20 cellular contexts compared by ENCODE assay signal in genomic region chr21:41156128-41156527, GRCh38. TPM values are rescaled to one million over a fixed set of nuclear protein-coding genes. Genes with fewer than 3 reads are reported as not detected.
DNase-seq lines count a peak whose midpoint lies in the region; ATAC-seq and TF ChIP-seq lines count a peak whose summit lies in the region.
"Had no signal": no experiment of that assay in that cellular context is flagged by ENCODE, and none has a peak within 500 bp of the region (broad histone marks: within the 10 kb centered on the region; RNA-seq: fewer than 3 reads in every experiment).

No MANE protein-coding gene starts in this region.

- no peak for TF ChIP-seq POLR2A in sigmoid colon (IDR thresholded peaks at IDR 0.05)

- TF ChIP-seq CTCF in left lung (IDR thresholded peaks at IDR 0.05) (no peak), sigmoid colon (IDR thresholded peaks at IDR 0.05) (no peak)

- H3K4me1 ChIP-seq in left lung (no peaks in the 10 kb centered on the region), sigmoid colon (no peaks in the 10 kb centered on the region)
- H3K4me1 ChIP-seq: A549 had no signal

- intact Hi-C loops in left lung (cut with DNase I) (no loop called here), sigmoid colon (cut with DNase I) (no loop called here)

- 16 to 59% methylated on average over 5 of the region's 5 CpGs for WGBS in sigmoid colon, 2 donors

- peaks cover 0 to 13% of the 10 kb centered on the region in 2 donors for H3K9me3 ChIP-seq in left lung
- H3K9me3 ChIP-seq in sigmoid colon = no peaks in the 10 kb centered on the region

- no peak overlapping the region for H3K27ac ChIP-seq in left lung
- H3K27ac ChIP-seq in sigmoid colon = no peak overlapping the region
- H3K27ac ChIP-seq: 22Rv1, A549, C4-2B had no signal

- TF ChIP-seq EP300 in sigmoid colon (IDR thresholded peaks at IDR 0.05) = no peak

- peak; percentile 6 for DNase-seq in NCI-H748 (lab: John Stamatoyannopoulos, UW; ENCODE audit: unreplicated experiment)
- DNase-seq in NCI-H748 treated with DMSO at 0.1 percent for 48 hours (lab: John Stamatoyannopoulos, UW) = no peak
- DNase-seq in left lung = no peak
- peak; percentile 3 for DNase-seq in sigmoid colon
- no peak for DNase-seq in NCI-H2227 treated with DMSO at 0.1 percent for 48 hours (lab: John Stamatoyannopoulos, UW)
- no peak for DNase-seq in COLO829 (ENCODE audit: low spot score)
- no peak for DNase-seq in activated CD4-positive, CD25-positive, alpha-beta regulatory T cell treated with anti-CD3 and anti-CD28 coated beads, Interleukin-2, amount 50 U/mL, for 72 hours
- DNase-seq: AML-193; CD4-positive, alpha-beta T cell; DMS153; DMS79; GDM1; HCEC 1CT; HFFc6 had no signal

- H3K4me3 ChIP-seq in left lung (no peak overlapping the region), sigmoid colon (no peak overlapping the region)
- H3K4me3 ChIP-seq: A549, GM23338 had no signal

- ATAC-seq in left lung (peak; percentile 58), HG03039 (IDR thresholded peaks at IDR 0.05; ENCODE audit: unreplicated experiment) (no peak)
- ATAC-seq: A549, GM23338, HepG2 had no signal

- H3K27me3 ChIP-seq in left lung (no peaks in the 10 kb centered on the region), sigmoid colon (no peaks in the 10 kb centered on the region)

- H3K36me3 ChIP-seq in left lung (no peaks in the 10 kb centered on the region), sigmoid colon (no peaks in the 10 kb centered on the region)

RNA-seq across cellular contexts. Expression of gene BACE2, which starts 11.8 kb away (rescaled TPM):
- total RNA-seq in left lung (10 to 100 TPM; 41.5 to 44.6 TPM), sigmoid colon (100 to 1,000 TPM in 1 of 4 donors, 10 to 100 TPM in 3; 52.1 to 204 (median 53.1) TPM)
- polyA plus RNA-seq in sigmoid colon = 10 to 100 TPM; 12.0 to 71.6 (median 13.2) TPM

Comparison
In these comparisons a context has a peak if more than half of its experiments do, and no peak if none do; other contexts are left out.
1. DNase-seq: peak in NCI-H748 (single experiment) and sigmoid colon (single experiment); none in NCI-H748 treated with DMSO at 0.1 percent for 48 hours (single experiment), left lung (0 of 2), NCI-H2227 treated with DMSO at 0.1 percent for 48 hours (single experiment), COLO829 (single experiment) and activated CD4-positive, CD25-positive, alpha-beta regulatory T cell treated with anti-CD3 and anti-CD28 coated beads, Interleukin-2, amount 50 U/mL, for 72 hours (single experiment).